In genomic region chr17:60599620-60600489, GRCh38 we compare ENCODE assay signal across 8 cellular contexts. TPM values are rescaled to one million over a fixed set of nuclear protein-coding genes. Genes with fewer than 3 reads are reported as not detected.
DNase-seq lines count a peak whose midpoint lies in the region; ATAC-seq and TF ChIP-seq lines count a peak whose summit lies in the region.

PPM1D (plus strand) TSS chr17:60600193; CDS start chr17:60600415, 222 bp downstream.

- POLR2A ChIA-PET in AG04450 (lab: Yijun Ruan, JAX), result interaction anchor here (0.5 to 1.5 kb wide), 17 partner anchors 9 to 798 kb away, joined by 3 to 10 read pairs (median 4); partner anchors contain the start of genes APPBP2, BCAS3 and USP32

- H3K4me2 ChIP-seq in skeletal muscle satellite cell (ENCODE audit: low read length), result peak within 1 kb of the TSS; percentile 89

- DNase-seq in AG04450 (ENCODE audit: low read depth, low spot score) (peak; percentile 98), NCI-H2196 treated with DMSO at 0.1 percent for 48 hours (lab: John Stamatoyannopoulos, UW; ENCODE audit: unreplicated experiment) (peak; percentile 99), T47D (ENCODE audit: low read depth in 1 of 2, low spot score in 1 of 2) (peak; percentile 99 to 100)

- H3K36me3 ChIP-seq in iPS-18a (ENCODE audit: control insufficient read depth, low read depth, low read length), result no peaks in the 10 kb centered on the region
- H3K36me3 ChIP-seq in skeletal muscle satellite cell (ENCODE audit: insufficient read depth, low read length), result no peaks in the 10 kb centered on the region

- peak within 1 kb of the TSS; percentile 94 for H3K27ac ChIP-seq in AG04450 (ENCODE audit: low read depth, low read length)
- peak within 1 kb of the TSS; percentile 89 for H3K27ac ChIP-seq in VCaP
- H3K27ac ChIP-seq in iPS-18a (ENCODE audit: low read length), result peak within 1 kb of the TSS; percentile 99

- H3K9me3 ChIP-seq in AG04450 (ENCODE audit: control insufficient read depth, insufficient read depth, low read length) (no peaks in the 10 kb centered on the region; the same call in 1 of the 2 replicates), iPS-18a (ENCODE audit: control insufficient read depth, low read depth, low read length) (no peaks in the 10 kb centered on the region), skeletal muscle satellite cell (replicated peaks; ENCODE audit: low read length) (no peaks in the 10 kb centered on the region)

- H3K9ac ChIP-seq in iPS-18a (ENCODE audit: low read length), result peak within 1 kb of the TSS; percentile 99
- H3K9ac ChIP-seq in skeletal muscle satellite cell (ENCODE audit: low read depth, low read length), result peak within 1 kb of the TSS; percentile 87

- no peaks in the 10 kb centered on the region for H3K27me3 ChIP-seq in AG04450 (ENCODE audit: control insufficient read depth, insufficient read depth, low read length)
- no peaks in the 10 kb centered on the region for H3K27me3 ChIP-seq in iPS-18a (ENCODE audit: control insufficient read depth, insufficient read depth, low read length)
- no peaks in the 10 kb centered on the region for H3K27me3 ChIP-seq in skeletal muscle satellite cell (ENCODE audit: control insufficient read depth, insufficient read depth, low read length)

- ATAC-seq in GM18907 (IDR thresholded peaks at IDR 0.05; ENCODE audit: unreplicated experiment) (peak; percentile 90), HG03139 (IDR thresholded peaks at IDR 0.05; ENCODE audit: unreplicated experiment) (peak; percentile 85)

- H3K4me3 ChIP-seq in AG04450 (ENCODE audit: low read depth, low read length), result peak within 1 kb of the TSS; percentile 99
- H3K4me3 ChIP-seq in iPS-18a (ENCODE audit: low read length), result peak within 1 kb of the TSS; percentile 85
- peak within 1 kb of the TSS; percentile 91 for H3K4me3 ChIP-seq in skeletal muscle satellite cell (ENCODE audit: low read length)

- CTCF ChIA-PET in AG04450 (lab: Charles Lee), result interaction anchor here (0.9 to 4.3 kb wide), 3 partner anchors 9 to 39 kb away, joined by 4 to 32 read pairs (median 6); no protein-coding TSS in a partner anchor

- peaks cover 10% of the 10 kb centered on the region for H3K4me1 ChIP-seq in iPS-18a (ENCODE audit: control insufficient read depth, low read depth, low read length)
- H3K4me1 ChIP-seq in skeletal muscle satellite cell (ENCODE audit: control insufficient read depth, insufficient read depth, low read length), result peaks cover 17% of the 10 kb centered on the region

- no peak for TF ChIP-seq CTCF in AG04450 (IDR thresholded peaks at IDR 0.05; ENCODE audit: low read depth, low read length)
- TF ChIP-seq CTCF in VCaP (conservative IDR thresholded peaks at IDR 0.05), result no peak

- in situ Hi-C loops in T47D (cut with HindIII; ENCODE audit: low pct_unique_long_range_greater_than_20kb, low sequenced_read_pairs), result no loop called here

RNA-seq across cellular contexts. Expression of gene PPM1D, which starts in this region (rescaled TPM):
- 8.0 and 12.2 TPM in 2 replicates for polyA plus RNA-seq in AG04450 (2011; rRNA removed)
- 11.2 and 14.7 TPM in 2 replicates for polyA minus RNA-seq in AG04450 (2011; rRNA and poly(A)+ RNA removed)
- total RNA-seq in skeletal muscle satellite cell (2012; rRNA removed), result 6.1 and 7.6 TPM in 2 replicates

Comparison
In these comparisons a context has a peak if more than half of its experiments do, and no peak if none do; other contexts are left out.
1. Peak in every context shown above with its lines: DNase-seq, ATAC-seq, H3K4me3 ChIP-seq and H3K27ac ChIP-seq.